Comparison of ENCODE assay signal across 12 cellular contexts in the genomic region with DNA sequence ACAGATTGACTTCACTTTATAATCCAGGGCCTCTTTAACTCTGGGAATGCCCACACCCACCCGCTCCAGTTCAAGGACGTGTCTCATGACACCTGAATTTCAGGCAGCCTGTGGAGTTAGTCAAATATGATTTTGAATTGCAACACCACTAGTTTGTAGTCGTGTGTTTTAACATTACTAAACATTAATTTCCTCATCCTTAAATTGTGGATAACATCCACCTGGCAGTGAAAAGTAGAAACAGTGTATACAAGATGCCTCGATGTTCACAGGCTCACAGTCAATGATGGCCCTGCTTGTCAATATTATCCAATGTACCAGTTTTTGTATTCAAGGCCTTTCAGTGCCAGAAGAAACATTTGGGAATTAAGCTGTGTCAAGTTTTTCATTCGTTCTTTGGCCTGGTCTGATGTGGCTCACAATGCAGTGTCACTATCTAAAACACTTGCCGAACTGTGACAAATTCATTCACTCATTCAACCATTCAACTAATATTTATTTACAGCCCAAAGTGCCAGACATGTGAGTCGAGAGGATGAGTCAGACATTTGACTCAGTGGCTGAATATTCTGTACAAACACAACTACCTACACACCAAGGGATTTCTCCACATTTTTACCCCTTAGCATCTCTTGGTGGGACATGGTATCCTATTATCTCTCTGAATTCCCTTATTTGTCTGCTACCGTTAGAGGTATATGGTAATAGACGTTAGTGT. TPM values are rescaled to one million over a fixed set of nuclear protein-coding genes. Genes with fewer than 3 reads are reported as not detected.
DNase-seq lines count a peak whose midpoint lies in the region; ATAC-seq and TF ChIP-seq lines count a peak whose summit lies in the region.
"Had no signal": no experiment of that assay in that cellular context is flagged by ENCODE, and none has a peak within 500 bp of the region (broad histone marks: within the 10 kb centered on the region; RNA-seq: fewer than 3 reads in every experiment).

No MANE protein-coding gene starts in this region.

- DNase-seq in AG08396 (ENCODE audit: low spot score) (peak; percentile 67), IMR-90 (peak; percentile 79), astrocyte of the spinal cord (ENCODE audit: low read depth, low spot score) (peak; percentile 66), left lung (no peak), prostate gland (ENCODE audit: low spot score) (no peak), C1 segment of cervical spinal cord (lab: John Stamatoyannopoulos, UW) (no peak), sciatic nerve (ENCODE audit: low spot score) (no peak)
- DNase-seq: CD4-positive, alpha-beta memory T cell; T-cell had no signal

- H3K4ac ChIP-seq in IMR-90 (ENCODE audit: low read depth, low read length): no peak overlapping the region

- H3K4me2 ChIP-seq in IMR-90 (ENCODE audit: low read depth, low read length): peak overlapping the region; percentile 4; the same call in 1 of the 2 replicates

- in situ Hi-C loops in IMR-90 (cut with MboI; ENCODE audit: low sequenced_read_pairs) (no loop called here), astrocyte of the spinal cord (cut with HindIII; ENCODE audit: low sequenced_read_pairs) (no loop called here)

- BruUV-seq in IMR-90 (replicated peaks; lab: Mats Ljungman, UMichigan): no TSS peak

- no peak overlapping the region for H2AK9ac ChIP-seq in IMR-90 (replicated peaks; ENCODE audit: low read depth, low read length, poor library complexity)

- H2BK5ac ChIP-seq in IMR-90 (ENCODE audit: low read depth, low read length, poor library complexity, severe bottlenecking): peak overlapping the region; percentile 24

- H3K79me1 ChIP-seq in IMR-90 (ENCODE audit: low read depth in 1 of 2, low read length in 2 of 2): no peaks in the 10 kb centered on the region

- POLR2A ChIA-PET in IMR-90 (lab: Charles Lee; ENCODE audit: unreplicated experiment): no interaction called here

- H3K4me3 ChIP-seq in IMR-90 (ENCODE audit: insufficient read depth, low read depth, low read length) (no peak overlapping the region), astrocyte of the spinal cord (ENCODE audit: low read depth, low read length) (no peak overlapping the region), left lung (no peak overlapping the region), prostate gland (no peak overlapping the region)

- no peak overlapping the region for H3K14ac ChIP-seq in IMR-90 (replicated peaks; ENCODE audit: low read depth, low read length)

- H2AK5ac ChIP-seq in IMR-90 (ENCODE audit: low read depth, low read length): no peak overlapping the region

- H3K9me1 ChIP-seq in IMR-90 (ENCODE audit: insufficient read depth, low read length): no peaks in the 10 kb centered on the region

- CTCF ChIA-PET in IMR-90 (lab: Yijun Ruan, JAX): no interaction called here

- no peak overlapping the region for H3K27ac ChIP-seq in IMR-90 (ENCODE audit: insufficient read depth, low read length)
- peak overlapping the region; percentile 9 to 39 for H3K27ac ChIP-seq in left lung
- H3K27ac ChIP-seq in prostate gland: no peak overlapping the region
- H3K27ac ChIP-seq: neutrophil had no signal

- no peaks in the 10 kb centered on the region for H3K9me3 ChIP-seq in IMR-90 (ENCODE audit: control insufficient read depth, insufficient read depth, low read length)
- no peaks in the 10 kb centered on the region for H3K9me3 ChIP-seq in left lung
- H3K9me3 ChIP-seq in prostate gland: no peaks in the 10 kb centered on the region

- no peak overlapping the region for H2BK15ac ChIP-seq in IMR-90 (ENCODE audit: low read depth, low read length)

- H4K5ac ChIP-seq in IMR-90 (ENCODE audit: low read depth, low read length): no peak overlapping the region

- no peak overlapping the region for H3K56ac ChIP-seq in IMR-90 (ENCODE audit: extremely low read depth, insufficient read depth, low read length)

- H3K9ac ChIP-seq in IMR-90 (ENCODE audit: low read depth, low read length): no peak overlapping the region

- H4K91ac ChIP-seq in IMR-90 (ENCODE audit: insufficient read depth, low read depth, low read length): no peak overlapping the region

- H4K8ac ChIP-seq in IMR-90 (ENCODE audit: low read depth in 2 of 2, low read length in 2 of 2): no peak overlapping the region

- H2BK20ac ChIP-seq in IMR-90 (ENCODE audit: low read depth, low read length): no peak overlapping the region

- intact Hi-C loops in IMR-90 (cut with micrococcal nuclease): no loop called here
- intact Hi-C loops in left lung (cut with DNase I): no loop called here
- intact Hi-C loops in prostate gland (cut with DNase I): no loop called here
- intact Hi-C loops in sciatic nerve (cut with DNase I): no loop called here

- H4K20me1 ChIP-seq in IMR-90 (ENCODE audit: insufficient read depth, low read length): 0 out of 2 replicates have a peak, but pooled peaks cover 4% of the 10 kb centered on the region

- H3K27me3 ChIP-seq in IMR-90 (ENCODE audit: control insufficient read depth, insufficient read depth, low read length) (peaks cover 13% of the 10 kb centered on the region), left lung (peaks cover 7 to 41% of the 10 kb centered on the region in 2 donors), prostate gland (replicated peaks; ENCODE audit: insufficient read depth) (no peaks in the 10 kb centered on the region)

- WGBS in IMR-90 (ENCODE audit: extremely low coverage in 2 of 2, insufficient read length in 1 of 2), 2 experiments: 39% methylated on average over 3 of the region's 9 CpGs; no CpG with 5 or more reads in 1 of the 2 experiments
- WGBS in prostate gland: 49% methylated on average over 9 of the region's 9 CpGs

- dilution Hi-C loops in IMR-90 (cut with HindIII; ENCODE audit: low sequenced_read_pairs, unreplicated experiment): no loop called here

- ATAC-seq in IMR-90 (ENCODE audit: low read depth): peak; percentile 76
- ATAC-seq in left lung: peak; percentile 91
- ATAC-seq in HG02973 (IDR thresholded peaks at IDR 0.05; ENCODE audit: unreplicated experiment): no peak
- ATAC-seq in sciatic nerve: no peak
- ATAC-seq: T-cell had no signal

- TF ChIP-seq RAD21 in IMR-90 (IDR thresholded peaks at IDR 0.05; ENCODE audit: low read length): no peak

- TF ChIP-seq POLR2A in IMR-90 (IDR thresholded peaks at IDR 0.05; ENCODE audit: low read depth, low read length) (no peak), prostate gland (IDR thresholded peaks at IDR 0.05) (no peak)

- H3K36me3 ChIP-seq in IMR-90 (ENCODE audit: control insufficient read depth, insufficient read depth, low read length) (no peaks in the 10 kb centered on the region), left lung (no peaks in the 10 kb centered on the region), prostate gland (no peaks in the 10 kb centered on the region)
- H3K36me3 ChIP-seq: neutrophil had no signal

- H3K4me1 ChIP-seq in IMR-90 (ENCODE audit: control insufficient read depth, insufficient read depth, low read length): peaks cover 2% of the 10 kb centered on the region; the same call in 1 of the 2 replicates
- peaks cover 0 to 5% of the 10 kb centered on the region in 2 donors for H3K4me1 ChIP-seq in left lung
- no peaks in the 10 kb centered on the region for H3K4me1 ChIP-seq in prostate gland (replicated peaks)

- H2BK120ac ChIP-seq in IMR-90 (ENCODE audit: low read depth, low read length): no peak overlapping the region

- H2AFZ ChIP-seq in IMR-90 (replicated peaks; ENCODE audit: low read length, poor library complexity): no peak overlapping the region

- TF ChIP-seq CTCF in IMR-90 (conservative IDR thresholded peaks at IDR 0.05; ENCODE audit: low read depth, low read length) (no peak), astrocyte of the spinal cord (IDR thresholded peaks at IDR 0.05; ENCODE audit: low read depth, low read length) (no peak), left lung (IDR thresholded peaks at IDR 0.05) (no peak), prostate gland (IDR thresholded peaks at IDR 0.05) (no peak)

- H3K18ac ChIP-seq in IMR-90 (ENCODE audit: low read depth, low read length): no peak overlapping the region

- 0 out of 2 replicates have a peak overlapping the region, but pooled peaks have one; percentile 13 for H3K23ac ChIP-seq in IMR-90 (ENCODE audit: low read depth, low read length)

TF ChIP-seq in IMR-90, 13 proteins besides CTCF, POLR2A, EP300 and RAD21 (continues in another document):
- TF ChIP-seq, protein P1, sequence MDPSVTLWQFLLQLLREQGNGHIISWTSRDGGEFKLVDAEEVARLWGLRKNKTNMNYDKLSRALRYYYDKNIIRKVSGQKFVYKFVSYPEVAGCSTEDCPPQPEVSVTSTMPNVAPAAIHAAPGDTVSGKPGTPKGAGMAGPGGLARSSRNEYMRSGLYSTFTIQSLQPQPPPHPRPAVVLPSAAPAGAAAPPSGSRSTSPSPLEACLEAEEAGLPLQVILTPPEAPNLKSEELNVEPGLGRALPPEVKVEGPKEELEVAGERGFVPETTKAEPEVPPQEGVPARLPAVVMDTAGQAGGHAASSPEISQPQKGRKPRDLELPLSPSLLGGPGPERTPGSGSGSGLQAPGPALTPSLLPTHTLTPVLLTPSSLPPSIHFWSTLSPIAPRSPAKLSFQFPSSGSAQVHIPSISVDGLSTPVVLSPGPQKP (IDR thresholded peaks at IDR 0.05; ENCODE audit: borderline replicate concordance, low read depth, low read length): no peak

RNA-seq across cellular contexts. Expression of a gene that starts 1.4 kb away (rescaled TPM):
- total RNA-seq in IMR-90 (2012; rRNA removed) (under 0.01 TPM in 1 of 2 replicates, not detected in the other), left lung (not detected), prostate gland (10 to 100 TPM in 1 of 2 donors, not detected in 1; 14.4 TPM), sciatic nerve (not detected)
- polyA plus RNA-seq in IMR-90 (2012; rRNA removed): 0.14 TPM in 1 of 2 replicates, not detected in the other
- 0.04 TPM in 1 of 2 replicates, not detected in the other for polyA plus RNA-seq in IMR-90 (2012; cell fraction: cytosol; rRNA removed)
- polyA plus RNA-seq in IMR-90 (2012; cell fraction: nucleus; rRNA removed; ENCODE audit: low replicate concordance): 0.19 TPM in 1 of 2 replicates, not detected in the other
- total RNA-seq: CD4-positive, alpha-beta memory T cell had no signal
- polyA plus RNA-seq: CD4-positive, alpha-beta memory T cell had no signal

RNA-seq across cellular contexts. Expression of a gene that starts 43.5 kb away (rescaled TPM):
- total RNA-seq in IMR-90 (2012; rRNA removed) (85.8 and 85.9 TPM in 2 replicates), left lung (10 to 100 TPM; 20.9 to 22.4 TPM), prostate gland (10 to 100 TPM; 42.3 to 45.5 TPM), sciatic nerve (13.8 TPM)
- 65.3 and 81.8 TPM in 2 replicates for polyA plus RNA-seq in IMR-90 (2012; rRNA removed)
- 98.5 and 99.7 TPM in 2 replicates for polyA plus RNA-seq in IMR-90 (2012; cell fraction: cytosol; rRNA removed)
- 9.4 and 27.5 TPM in 2 replicates for polyA plus RNA-seq in IMR-90 (2012; cell fraction: nucleus; rRNA removed; ENCODE audit: low replicate concordance)

RNA-seq across cellular contexts. Expression of a gene that starts 43.9 kb away (rescaled TPM):
- 30.8 and 35.6 TPM in 2 replicates for total RNA-seq in IMR-90 (2012; rRNA removed)
- 52.2 and 58.6 TPM in 2 replicates for polyA plus RNA-seq in IMR-90 (2012; rRNA removed)
- polyA plus RNA-seq in IMR-90 (2012; cell fraction: cytosol; rRNA removed): 60.1 and 99.4 TPM in 2 replicates
- 32.6 and 54.1 TPM in 2 replicates for polyA plus RNA-seq in IMR-90 (2012; cell fraction: nucleus; rRNA removed; ENCODE audit: low replicate concordance)
- total RNA-seq in left lung: 10 to 100 TPM; 47.1 to 62.0 TPM
- total RNA-seq in prostate gland: 100 to 1,000 TPM in 1 of 2 donors, 10 to 100 TPM in 1; 98.6 to 145 TPM
- 73.4 TPM for total RNA-seq in sciatic nerve

RNA-seq across cellular contexts. Expression of a gene that starts 47.7 kb away (rescaled TPM):
- total RNA-seq in IMR-90 (2012; rRNA removed): not detected in 2 replicates
- not detected in 2 replicates for polyA plus RNA-seq in IMR-90 (2012; rRNA removed)
- polyA plus RNA-seq in IMR-90 (2012; cell fraction: cytosol; rRNA removed): not detected in 2 replicates
- not detected in 2 replicates for polyA plus RNA-seq in IMR-90 (2012; cell fraction: nucleus; rRNA removed; ENCODE audit: low replicate concordance)
- total RNA-seq in left lung: 1 to 10 TPM in 1 of 2 donors, not detected in 1; 1.4 TPM
- total RNA-seq in prostate gland: under 1 TPM; 0.77 to 0.91 TPM
- total RNA-seq in sciatic nerve: not detected
- total RNA-seq: CD4-positive, alpha-beta memory T cell; cerebellum; T-cell had no signal
- polyA plus RNA-seq: CD4-positive, alpha-beta memory T cell had no signal

Comparison
In these comparisons a context has a peak if more than half of its experiments do, and no peak if none do; other contexts are left out.
1. DNase-seq: peak in AG08396 (single experiment), IMR-90 (single experiment) and astrocyte of the spinal cord (single experiment); none in left lung (0 of 2), prostate gland (single experiment), C1 segment of cervical spinal cord (0 of 14) and sciatic nerve (single experiment).
2. ATAC-seq: peak in IMR-90 (single experiment) and left lung (single experiment); none in HG02973 (single experiment) and sciatic nerve (single experiment).
3. H3K27ac ChIP-seq: peak in left lung (2 of 2); none in IMR-90 (single experiment) and prostate gland (0 of 2).